9 cellular contexts compared by ENCODE assay signal in the genomic region with DNA sequence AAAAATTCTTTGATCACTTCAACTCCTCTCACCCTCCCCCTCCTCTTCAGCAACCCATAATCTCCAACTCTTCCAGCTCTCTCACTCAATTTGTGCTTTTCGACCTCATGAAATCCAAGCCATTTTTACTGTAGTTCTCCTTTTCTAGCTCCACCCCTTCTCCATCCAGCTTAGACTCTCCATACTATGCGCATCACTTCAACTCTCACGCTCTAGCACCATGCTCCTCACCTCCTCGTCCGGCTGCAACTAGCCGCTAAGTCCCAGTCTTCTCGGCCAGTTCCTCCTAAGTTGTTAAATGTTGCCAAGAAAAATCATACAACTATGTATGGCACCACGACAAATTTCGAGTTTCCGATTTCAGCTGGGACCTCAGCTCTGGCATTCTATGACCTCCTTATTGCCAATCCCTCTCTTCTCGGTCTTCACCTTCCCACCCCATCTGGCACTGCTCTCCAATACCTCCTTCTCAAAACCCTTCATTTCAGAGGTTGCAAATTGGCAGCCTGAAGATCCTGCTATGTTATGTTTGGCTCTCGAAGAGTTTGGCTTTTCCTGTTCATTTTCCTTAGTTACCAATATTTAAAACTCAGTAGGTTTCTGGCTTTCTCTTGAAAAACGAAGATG. TPM values are rescaled to one million over a fixed set of nuclear protein-coding genes. Genes with fewer than 3 reads are reported as not detected.
DNase-seq lines count a peak whose midpoint lies in the region; ATAC-seq and TF ChIP-seq lines count a peak whose summit lies in the region.
"Had no signal": no experiment of that assay in that cellular context is flagged by ENCODE, and none has a peak within 500 bp of the region (broad histone marks: within the 10 kb centered on the region; RNA-seq: fewer than 3 reads in every experiment).

No MANE protein-coding gene starts in this region.

- TF ChIP-seq CTCF in VCaP (conservative IDR thresholded peaks at IDR 0.05): no peak
- no peak for TF ChIP-seq CTCF in tibial artery (IDR thresholded peaks at IDR 0.05)

- CTCF ChIA-PET in activated CD8-positive, alpha-beta memory T cell treated with anti-CD3 and anti-CD28 coated beads, Interleukin-2, amount 10 ng/mL, durations not matched to agents 7 days and 5 days (lab: Charles Lee): interaction anchor here (0.6 to 2.0 kb wide), 6 partner anchors 12 to 738 kb away, joined by 3 to 7 read pairs (median 4); partner anchors contain the start of gene CHCHD10

- ATAC-seq in activated CD8-positive, alpha-beta memory T cell treated with anti-CD3 and anti-CD28 coated beads, Interleukin-2, amount 10 ng/mL, durations not matched to agents 7 days and 5 days: no peak
- ATAC-seq in left cardiac atrium (peak; percentile 25 to 29), HG02623 (IDR thresholded peaks at IDR 0.05; ENCODE audit: unreplicated experiment) (no peak)

- H3K9me3 Mint-ChIP-seq in activated CD8-positive, alpha-beta memory T cell treated with anti-CD3 and anti-CD28 coated beads, Interleukin-2, amount 10 ng/mL, durations not matched to agents 7 days and 5 days (ENCODE audit: low read depth): peaks cover 3% of the 10 kb centered on the region

- DNase-seq in activated CD8-positive, alpha-beta memory T cell treated with anti-CD3 and anti-CD28 coated beads, Interleukin-2, amount 10 ng/mL, durations not matched to agents 7 days and 5 days: no peak
- DNase-seq in activated CD8-positive, alpha-beta memory T cell treated with anti-CD3 and anti-CD28 coated beads, Interleukin-2, amount 50 U/mL, for 48 hours: no peak
- DNase-seq in left cardiac atrium: no peak
- no peak for DNase-seq in tibial artery
- no peak for DNase-seq in SKM-1 treated with dmso at 0.1 percent for 144 hours (lab: John Stamatoyannopoulos, UW; ENCODE audit: unreplicated experiment)
- DNase-seq in NCI-H69 (lab: John Stamatoyannopoulos, UW): no peak

- H3K4me3 ChIP-seq in tibial artery: peak overlapping the region; percentile 65 to 71

- no peaks in the 10 kb centered on the region for H3K27me3 ChIP-seq in tibial artery

- H3K36me3 Mint-ChIP-seq in activated CD8-positive, alpha-beta memory T cell treated with anti-CD3 and anti-CD28 coated beads, Interleukin-2, amount 10 ng/mL, durations not matched to agents 7 days and 5 days: peaks cover 9% of the 10 kb centered on the region

- peaks cover 21% of the 10 kb centered on the region for H3K4me1 Mint-ChIP-seq in activated CD8-positive, alpha-beta memory T cell treated with anti-CD3 and anti-CD28 coated beads, Interleukin-2, amount 10 ng/mL, durations not matched to agents 7 days and 5 days

- H3K9me3 ChIP-seq in tibial artery: no peaks in the 10 kb centered on the region

- H3K27ac ChIP-seq in VCaP (peak overlapping the region; percentile 90), tibial artery (peak overlapping the region; percentile 83 to 93)

- H3K36me3 ChIP-seq in tibial artery: peaks cover 5 to 8% (median 5%) of the 10 kb centered on the region in 3 donors

- peaks cover 0 to 29% (median 8%) of the 10 kb centered on the region in 4 donors for H3K4me1 ChIP-seq in tibial artery

- H3K27ac Mint-ChIP-seq in activated CD8-positive, alpha-beta memory T cell treated with anti-CD3 and anti-CD28 coated beads, Interleukin-2, amount 10 ng/mL, durations not matched to agents 7 days and 5 days: no peak overlapping the region

- peak overlapping the region; percentile 77 for H3K4me3 Mint-ChIP-seq in activated CD8-positive, alpha-beta memory T cell treated with anti-CD3 and anti-CD28 coated beads, Interleukin-2, amount 10 ng/mL, durations not matched to agents 7 days and 5 days

- intact Hi-C loops in left cardiac atrium (cut with DNase I): no loop called here
- intact Hi-C loops in tibial artery (cut with DNase I; ENCODE audit: low total_unique reads): loop anchor here (10.0 kb wide), 1 partner anchor 225 kb away; no protein-coding TSS in a partner anchor

- H3K27me3 Mint-ChIP-seq in activated CD8-positive, alpha-beta memory T cell treated with anti-CD3 and anti-CD28 coated beads, Interleukin-2, amount 10 ng/mL, durations not matched to agents 7 days and 5 days: no peaks in the 10 kb centered on the region

RNA-seq across cellular contexts. Expression of gene ZNF70, which starts 1.1 kb away (rescaled TPM):
- total RNA-seq in activated CD8-positive, alpha-beta memory T cell treated with anti-CD3 and anti-CD28 coated beads, Interleukin-2, amount 10 ng/mL, durations not matched to agents 7 days and 5 days: 1 to 10 TPM; 2.9 to 3.0 TPM
- 1 to 10 TPM; 4.9 to 5.6 TPM for total RNA-seq in left cardiac atrium

RNA-seq across cellular contexts. Expression of gene VPREB3, which starts 4.4 kb away (rescaled TPM):
- total RNA-seq in activated CD8-positive, alpha-beta memory T cell treated with anti-CD3 and anti-CD28 coated beads, Interleukin-2, amount 10 ng/mL, durations not matched to agents 7 days and 5 days: under 1 TPM in 1 of 2 experiments, not detected in 1; 0.70 TPM
- total RNA-seq in left cardiac atrium: 1 to 10 TPM in 1 of 2 donors, under 1 TPM in 1; 0.53 to 1.3 TPM
- total RNA-seq: HT1080 had no signal

RNA-seq across cellular contexts. Expression of gene C22orf15, which starts 12.9 kb away (rescaled TPM):
- 1 to 10 TPM in 1 of 2 experiments, under 1 TPM in 1; 0.77 to 2.8 TPM for total RNA-seq in activated CD8-positive, alpha-beta memory T cell treated with anti-CD3 and anti-CD28 coated beads, Interleukin-2, amount 10 ng/mL, durations not matched to agents 7 days and 5 days
- not detected for total RNA-seq in left cardiac atrium

RNA-seq across cellular contexts. Expression of gene CHCHD10, which starts 17.9 kb away (rescaled TPM):
- total RNA-seq in activated CD8-positive, alpha-beta memory T cell treated with anti-CD3 and anti-CD28 coated beads, Interleukin-2, amount 10 ng/mL, durations not matched to agents 7 days and 5 days: 100 to 1,000 TPM; 155 to 159 TPM
- 1,000 to 10,000 TPM in 1 of 2 donors, 100 to 1,000 TPM in 1; 958 to 1,106 TPM for total RNA-seq in left cardiac atrium
- total RNA-seq: HT1080 had no signal

RNA-seq across cellular contexts. Expression of gene MMP11, which starts 22.8 kb away (rescaled TPM):
- total RNA-seq in activated CD8-positive, alpha-beta memory T cell treated with anti-CD3 and anti-CD28 coated beads, Interleukin-2, amount 10 ng/mL, durations not matched to agents 7 days and 5 days: 1 to 10 TPM in 1 of 2 experiments, under 1 TPM in 1; 0.91 to 1.0 TPM
- total RNA-seq in left cardiac atrium: 10 to 100 TPM in 1 of 2 donors, 1 to 10 TPM in 1; 5.6 to 10.0 TPM
- total RNA-seq: HT1080 had no signal

Comparison
In these comparisons a context has a peak if more than half of its experiments do, and no peak if none do; other contexts are left out.
1. ATAC-seq: peak in left cardiac atrium (2 of 2); none in activated CD8-positive, alpha-beta memory T cell treated with anti-CD3 and anti-CD28 coated beads, Interleukin-2, amount 10 ng/mL, durations not matched to agents 7 days and 5 days (single experiment) and HG02623 (single experiment).